23 cellular contexts compared by ENCODE assay signal in genomic region chr6:167394820-167395219, GRCh38.
"Had no signal": no experiment of that assay in that cellular context is flagged by ENCODE, and none has a peak within 500 bp of the region (broad histone marks: within the 10 kb centered on the region; RNA-seq: fewer than 3 reads in every experiment).

No MANE protein-coding gene starts in this region.

- H3K27me3 ChIP-seq: heart left ventricle, pancreas, stomach, tibial nerve had no signal

- H3K4me2 ChIP-seq: smooth muscle cell had no signal

- DNase-seq: heart left ventricle; immature natural killer cell; left ventricle myocardium inferior; mesendoderm; naive B cell; natural killer cell; nephron progenitor cell; pancreas; retina; right cardiac atrium; stimulated activated CD4-positive, alpha-beta T cell treated with anti-CD3 and anti-CD28 coated beads, Interleukin-12 subunit alpha, Interleukin-12 subunit beta, amount 100 ng/mL, for 4 hours; stimulated activated CD4-positive, alpha-beta T cell treated with anti-CD3 and anti-CD28 coated beads, Interleukin-15, amount 100 ng/mL, for 24 hours; stimulated activated CD4-positive, alpha-beta T cell treated with anti-CD3 and anti-CD28 coated beads, Interleukin-2, amount 100 ng/mL, for 24 hours; stimulated activated CD4-positive, alpha-beta T cell treated with anti-CD3 and anti-CD28 coated beads, Interleukin-4, amount 100 ng/mL, for 1 hour; stimulated activated naive B cell treated with anti-CD40 and anti-IgM and Interleukin-4, amounts not matched to agents 10 μg/mL and 1 μg/mL and 100 μg/mL, for 72 hours; stimulated activated naive CD8-positive, alpha-beta T cell treated with anti-CD3 and anti-CD28 coated beads, Interleukin-15, Interleukin-2, amounts not matched to agents 100 U/mL and 50 U/mL, for 24 hours; stomach had no signal

- ATAC-seq: heart left ventricle; natural killer cell; right cardiac atrium; stimulated activated naive B cell treated with anti-CD40 and anti-IgM and Interleukin-4, amounts not matched to agents 10 μg/mL and 1 μg/mL and 100 μg/mL, for 72 hours; stimulated activated naive CD8-positive, alpha-beta T cell treated with anti-CD3 and anti-CD28 coated beads, Interleukin-15, Interleukin-2, amounts not matched to agents 100 U/mL and 50 U/mL, for 24 hours had no signal

- H3K36me3 ChIP-seq: heart left ventricle, left ventricle myocardium inferior, pancreas, prostate gland, stomach, tibial nerve had no signal

- H3K27ac ChIP-seq: heart left ventricle, left ventricle myocardium inferior, pancreas, prostate gland, stomach, tibial nerve had no signal

- H3K4me1 Mint-ChIP-seq: immature natural killer cell; mesothelial cell of epicardium; naive B cell; natural killer cell; stimulated activated naive B cell treated with anti-CD40 and anti-IgM and Interleukin-4, amounts not matched to agents 10 μg/mL and 1 μg/mL and 100 μg/mL, for 72 hours had no signal

- H3K9me3 Mint-ChIP-seq: immature natural killer cell; mesothelial cell of epicardium; naive B cell; natural killer cell; nephron progenitor cell; stimulated activated naive B cell treated with anti-CD40 and anti-IgM and Interleukin-4, amounts not matched to agents 10 μg/mL and 1 μg/mL and 100 μg/mL, for 72 hours; type B pancreatic cell had no signal

- H3K27ac Mint-ChIP-seq: immature natural killer cell; mesothelial cell of epicardium; natural killer cell; nephron progenitor cell; stimulated activated naive B cell treated with anti-CD40 and anti-IgM and Interleukin-4, amounts not matched to agents 10 μg/mL and 1 μg/mL and 100 μg/mL, for 72 hours; type B pancreatic cell had no signal

- H3K4me3 ChIP-seq: heart left ventricle, left ventricle myocardium inferior, lung, pancreas, prostate gland, smooth muscle cell, stomach, tibial nerve had no signal

- H3K4me1 ChIP-seq: heart left ventricle, left ventricle myocardium inferior, prostate gland, tibial nerve had no signal

- H3K36me3 Mint-ChIP-seq: immature natural killer cell; mesothelial cell of epicardium; naive B cell; natural killer cell; stimulated activated naive B cell treated with anti-CD40 and anti-IgM and Interleukin-4, amounts not matched to agents 10 μg/mL and 1 μg/mL and 100 μg/mL, for 72 hours; type B pancreatic cell had no signal

- H3K4me3 Mint-ChIP-seq: immature natural killer cell; mesothelial cell of epicardium; naive B cell; natural killer cell; nephron progenitor cell; stimulated activated naive B cell treated with anti-CD40 and anti-IgM and Interleukin-4, amounts not matched to agents 10 μg/mL and 1 μg/mL and 100 μg/mL, for 72 hours; type B pancreatic cell had no signal

- H3K9me3 ChIP-seq: heart left ventricle, left ventricle myocardium inferior, pancreas, prostate gland, stomach, tibial nerve had no signal
